17 cellular contexts compared by ENCODE assay signal in genomic region chr1:174324493-174324892, GRCh38.
"Had no signal": no experiment of that assay in that cellular context is flagged by ENCODE, and none has a peak within 500 bp of the region (broad histone marks: within the 10 kb centered on the region; RNA-seq: fewer than 3 reads in every experiment).

No MANE protein-coding gene starts in this region.

- H3K27ac Mint-ChIP-seq: activated naive CD4-positive, alpha-beta T cell treated with anti-CD3 and anti-CD28 coated beads, Interleukin-2, amount 10 ng/mL, durations not matched to agents 7 days and 5 days; neural progenitor cell; stimulated activated memory B cell treated with anti-CD40 and anti-IgM and Interleukin-4, amounts not matched to agents 10 μg/mL and 1 μg/mL and 100 μg/mL, for 72 hours had no signal

- ATAC-seq: body of pancreas; heart left ventricle; left colon; mucosa of descending colon; stimulated activated memory B cell treated with anti-CD40 and anti-IgM and Interleukin-4, amounts not matched to agents 10 μg/mL and 1 μg/mL and 100 μg/mL, for 72 hours had no signal

- DNase-seq: activated effector memory CD4-positive, alpha-beta T cell treated with anti-CD3 and anti-CD28 coated beads, Interleukin-2, amount 50 U/mL, for 16 hours; activated naive CD4-positive, alpha-beta T cell treated with anti-CD3 and anti-CD28 coated beads, Interleukin-2, amount 10 ng/mL, durations not matched to agents 7 days and 5 days; anterior cingulate cortex; body of pancreas; heart left ventricle; left colon; mesenchymal stem cell; mucosa of descending colon; posterior cingulate gyrus; sigmoid colon; stimulated activated CD4-positive, alpha-beta T cell treated with anti-CD3 and anti-CD28 coated beads, Interleukin-15, amount 100 ng/mL, for 24 hours; T-helper 9 cell; transverse colon had no signal

- H3K27ac ChIP-seq: body of pancreas, cardiac muscle cell, heart left ventricle, neural progenitor cell, sigmoid colon, transverse colon had no signal

- H3K4me1 ChIP-seq: body of pancreas, heart left ventricle, neural progenitor cell, sigmoid colon, transverse colon had no signal

- H3K27me3 Mint-ChIP-seq: activated naive CD4-positive, alpha-beta T cell treated with anti-CD3 and anti-CD28 coated beads, Interleukin-2, amount 10 ng/mL, durations not matched to agents 7 days and 5 days; stimulated activated memory B cell treated with anti-CD40 and anti-IgM and Interleukin-4, amounts not matched to agents 10 μg/mL and 1 μg/mL and 100 μg/mL, for 72 hours had no signal

- H3K4me3 Mint-ChIP-seq: activated naive CD4-positive, alpha-beta T cell treated with anti-CD3 and anti-CD28 coated beads, Interleukin-2, amount 10 ng/mL, durations not matched to agents 7 days and 5 days; neural progenitor cell; stimulated activated memory B cell treated with anti-CD40 and anti-IgM and Interleukin-4, amounts not matched to agents 10 μg/mL and 1 μg/mL and 100 μg/mL, for 72 hours had no signal

- H3K4me1 Mint-ChIP-seq: neural progenitor cell had no signal

- H2AFZ ChIP-seq: neural progenitor cell had no signal

- H3K36me3 ChIP-seq: cardiac muscle cell, neural progenitor cell had no signal

- H3K4me3 ChIP-seq: body of pancreas, cardiac muscle cell, heart left ventricle, mucosa of descending colon, neural progenitor cell, sigmoid colon, smooth muscle cell, transverse colon had no signal

- H3K27me3 ChIP-seq: body of pancreas, cardiac muscle cell, heart left ventricle, neural progenitor cell, sigmoid colon, transverse colon had no signal

- H3K4me2 ChIP-seq: neural progenitor cell, smooth muscle cell had no signal

- H3K9ac ChIP-seq: neural progenitor cell had no signal
